19 cellular contexts compared by ENCODE assay signal in genomic region chr4:82951196-82951595, GRCh38. TPM values are rescaled to one million over a fixed set of nuclear protein-coding genes. Genes with fewer than 3 reads are reported as not detected.
A peak's percentile ranks its signal among the peaks of the same experiment; 100 is the strongest.
DNase-seq lines count a peak whose midpoint lies in the region; ATAC-seq, FAIRE-seq and TF ChIP-seq lines count a peak whose summit lies in the region.
"Had no signal": no experiment of that assay in that cellular context is flagged by ENCODE, and none has a peak within 500 bp of the region (broad histone marks: within the 10 kb centered on the region; RNA-seq: fewer than 3 reads in every experiment).

No MANE protein-coding gene starts in this region.

- no peaks in the 10 kb centered on the region for H3K27me3 ChIP-seq in PC-3 (ENCODE audit: low read length)
- H3K27me3 ChIP-seq: SJSA1 had no signal

- H3K36me3 ChIP-seq in PC-3 (ENCODE audit: low read depth, low read length): no peaks in the 10 kb centered on the region

- BruUV-seq in PC-3 (replicated peaks; lab: Mats Ljungman, UMichigan): no TSS peak

- no peak overlapping the region for H3K4me2 ChIP-seq in PC-3 (ENCODE audit: low read length)

- no peaks in the 10 kb centered on the region for H3K4me1 ChIP-seq in PC-3 (ENCODE audit: insufficient read depth, low read length)

- intact Hi-C loops in PC-3 (cut with micrococcal nuclease): no loop called here

- H3K4me3 ChIP-seq in PC-3 (ENCODE audit: low read length) (no peak overlapping the region), fibroblast of the aortic adventitia (ENCODE audit: low read depth, low read length) (no peak overlapping the region), retinal pigment epithelial cell (ENCODE audit: low read length) (no peak overlapping the region)
- H3K4me3 ChIP-seq: SJSA1 had no signal

- FAIRE-seq in GM12892 (lab: Jason Lieb, UNC): peak; percentile 24

- no peak for ATAC-seq in PC-3
- ATAC-seq in GM18511 (IDR thresholded peaks at IDR 0.05; ENCODE audit: unreplicated experiment): no peak
- ATAC-seq: Panc1 had no signal

- no peaks in the 10 kb centered on the region for H4K20me1 ChIP-seq in PC-3 (ENCODE audit: low read length)

- CTCF ChIA-PET in PC-3 (lab: Charles Lee): no interaction called here

- DNase-seq in GM12892 (ENCODE audit: insufficient read length): no peak
- DNase-seq in PC-3: peak; percentile 2
- DNase-seq in fibroblast of the aortic adventitia (ENCODE audit: low read depth): peak; percentile 1
- peak; percentile 2 for DNase-seq in retinal pigment epithelial cell (ENCODE audit: low read depth)
- no peak for DNase-seq in inferior parietal cortex (ENCODE audit: extremely low spot score)
- DNase-seq in activated CD4-positive, alpha-beta T cell treated with anti-CD3 and anti-CD28 coated beads, Interleukin-2, amount 50 U/mL, for 1 hour: no peak
- DNase-seq: EL; H9; KG1; NCI-H1105 treated with DMSO at 0.1 percent for 48 hours; NCI-H2029 treated with DMSO at 0.1 percent for 48 hours; NCI-H2171; NCI-H345; NCI-H524; NCI-H774; NK-92 treated with Interleukin-12 subunit alpha and Interleukin-12 subunit beta, amount 100 ng/mL, for 24 hours had no signal

- no peak overlapping the region for H3K27ac ChIP-seq in PC-3 (ENCODE audit: low read length)
- H3K27ac ChIP-seq: SJSA1 had no signal

- H2AFZ ChIP-seq in PC-3 (ENCODE audit: low read length): no peak overlapping the region

- POLR2A ChIA-PET in PC-3 (lab: Charles Lee; ENCODE audit: unreplicated experiment): no interaction called here

- no peaks in the 10 kb centered on the region for H3K9me3 ChIP-seq in PC-3 (ENCODE audit: low read length)
- H3K9me3 ChIP-seq: SJSA1 had no signal

- H3K9ac ChIP-seq in PC-3 (ENCODE audit: low read length): no peak overlapping the region

- H3K79me2 ChIP-seq in PC-3 (ENCODE audit: low read length): no peaks in the 10 kb centered on the region

- no peaks in the 10 kb centered on the region for H3K9me2 ChIP-seq in PC-3 (replicated peaks; ENCODE audit: low read length)

- no peaks in the 10 kb centered on the region for H3F3A ChIP-seq in PC-3 (ENCODE audit: low read length, unreplicated experiment)

- no peak for TF ChIP-seq POLR2A in GM12892 (IDR thresholded peaks at IDR 0.05; ENCODE audit: low read depth, low read length)

- TF ChIP-seq CTCF in PC-3 (conservative IDR thresholded peaks at IDR 0.05; ENCODE audit: low read depth, low read length) (no peak), fibroblast of the aortic adventitia (IDR thresholded peaks at IDR 0.05; ENCODE audit: insufficient read depth, low read length) (no peak), retinal pigment epithelial cell (conservative IDR thresholded peaks at IDR 0.05; ENCODE audit: low read depth, low read length) (no peak)

RNA-seq across cellular contexts. Expression of gene THAP9, which starts 50.7 kb away (rescaled TPM):
- 2.4 TPM for polyA plus RNA-seq in GM12892 (2012; ENCODE audit: missing spikeins)
- total RNA-seq in PC-3 (2014; rRNA removed) (3.2 and 3.3 TPM in 2 replicates), fibroblast of the aortic adventitia (ENCODE audit: low replicate concordance) (2.9 and 7.1 TPM in 2 replicates)

RNA-seq across cellular contexts. Expression of gene LIN54, which starts 59.4 kb away (rescaled TPM):
- 5.5 TPM for polyA plus RNA-seq in GM12892 (2012; ENCODE audit: missing spikeins)
- total RNA-seq in PC-3 (2014; rRNA removed): 12.7 and 15.9 TPM in 2 replicates
- 5.1 and 42.5 TPM in 2 replicates for total RNA-seq in fibroblast of the aortic adventitia (ENCODE audit: low replicate concordance)

Comparison
In these comparisons a context has a peak if more than half of its experiments do, and no peak if none do; other contexts are left out.
1. DNase-seq: peak in PC-3 (single experiment), fibroblast of the aortic adventitia (single experiment) and retinal pigment epithelial cell (single experiment); none in GM12892 (single experiment), inferior parietal cortex (single experiment) and activated CD4-positive, alpha-beta T cell treated with anti-CD3 and anti-CD28 coated beads, Interleukin-2, amount 50 U/mL, for 1 hour (single experiment).